23 cellular contexts compared by ENCODE assay signal in genomic region chr2:17821080-17821479, GRCh38. TPM values are rescaled to one million over a fixed set of nuclear protein-coding genes. Genes with fewer than 3 reads are reported as not detected.
DNase-seq lines count a peak whose midpoint lies in the region; ATAC-seq, FAIRE-seq and TF ChIP-seq lines count a peak whose summit lies in the region.
"Had no signal": no experiment of that assay in that cellular context is flagged by ENCODE, and none has a peak within 500 bp of the region (broad histone marks: within the 10 kb centered on the region; RNA-seq: fewer than 3 reads in every experiment).

No MANE protein-coding gene starts in this region.

- DNase-seq in Right ventricle myocardium inferior (ENCODE audit: missing footprints) (no peak), cardiac septum (ENCODE audit: low spot score) (no peak), GM12878 (ENCODE audit: low read depth, low spot score) (no peak), nephron progenitor cell (no peak), type B pancreatic cell (ENCODE audit: extremely low spot score, unreplicated experiment) (no peak), NCI-H2081 treated with DMSO at 0.1 percent for 48 hours (lab: John Stamatoyannopoulos, UW) (no peak)
- DNase-seq: activated CD4-positive, alpha-beta T cell treated with anti-CD3 and anti-CD28 coated beads, Interleukin-2, amount 50 U/mL, for 4 hours; activated CD8-positive, alpha-beta memory T cell treated with anti-CD3 and anti-CD28 coated beads, Interleukin-2, amount 50 U/mL, for 4 hours; cerebellar nuclear complex; COR-L47; DMS79 treated with DMSO at 0.1 percent for 48 hours; Kasumi-1; mesendoderm; NCI-H187 treated with DMSO at 0.1 percent for 48 hours; NCI-H2227 treated with DMSO at 0.1 percent for 48 hours; occipital lobe; stimulated activated CD4-positive, alpha-beta T cell treated with anti-CD3 and anti-CD28 coated beads, Interleukin-2, amount 100 ng/mL, for 48 hours; stimulated activated naive CD8-positive, alpha-beta T cell treated with anti-CD3 and anti-CD28 coated beads, Interleukin-15, Interleukin-2, amounts not matched to agents 100 U/mL and 50 U/mL, for 24 hours had no signal

- peaks cover 87% of the 10 kb centered on the region for H3K4me1 Mint-ChIP-seq in nephron progenitor cell
- peaks cover 31% of the 10 kb centered on the region for H3K4me1 Mint-ChIP-seq in type B pancreatic cell (ENCODE audit: unreplicated experiment)

- H3K9me3 ChIP-seq in GM12878 (replicated peaks; ENCODE audit: control insufficient read depth, insufficient read depth, low read length): no peaks in the 10 kb centered on the region; the same call in 2 of the 3 replicates

- in situ Hi-C loops in GM12878 (cut with MboI): no loop called here

- CTCF ChIA-PET in GM12878 (lab: Yijun Ruan, JAX): interaction anchor here (0.7 to 6.6 kb wide), 15 partner anchors 8 to 163 kb away, joined by 3 to 77 read pairs (median 3); partner anchors contain the start of gene GEN1

- POLR2A ChIA-PET in GM12878 (lab: Charles Lee): interaction anchor here (1.4 to 6.1 kb wide), 5 partner anchors 8 to 70 kb away, joined by 3 to 80 read pairs (median 16); partner anchors contain the start of genes GEN1 and SMC6

- peak overlapping the region; percentile 98 for H3K27ac Mint-ChIP-seq in nephron progenitor cell
- H3K27ac Mint-ChIP-seq in type B pancreatic cell: no peak overlapping the region
- H3K27ac Mint-ChIP-seq: activated naive CD8-positive, alpha-beta T cell had no signal

- H3K4me1 ChIP-seq in GM12878 (ENCODE audit: control insufficient read depth, insufficient read depth, low read length): peaks cover 29% of the 10 kb centered on the region

- no peaks in the 10 kb centered on the region for H3K36me3 ChIP-seq in GM12878 (ENCODE audit: control insufficient read depth in 2 of 2, insufficient read depth in 2 of 2, low read length in 1 of 2)

- 98% methylated on average over 3 of the region's 3 CpGs for WGBS in GM12878 (ENCODE audit: insufficient coverage, insufficient replicate concordance, low lambda C conversion rate, missing lambda C conversion rate)

- SMC1A ChIA-PET in GM12878 (lab: Charles Lee; ENCODE audit: uncharacterized antibody, unreplicated experiment): interaction anchor here (0.7 to 15.2 kb wide), 22 partner anchors 7 to 175 kb away, joined by 3 to 288 read pairs (median 6); partner anchors contain the start of genes GEN1, MSGN1 and SMC6

- H3K4me2 ChIP-seq in GM12878 (ENCODE audit: control insufficient read depth, insufficient read depth): no peak overlapping the region

- TF ChIP-seq CTCF in GM12878 (IDR thresholded peaks at IDR 0.05 in 2 of 3, conservative IDR thresholded peaks at IDR 0.05 in 1 of 3; ENCODE audit: control insufficient read depth in 2 of 3, extremely low read depth in 1 of 3, insufficient read depth in 1 of 3, low read depth in 3 of 3, low read length in 3 of 3) (no peak), nephron progenitor cell (IDR thresholded peaks at IDR 0.05) (no peak), type B pancreatic cell (conservative IDR thresholded peaks at IDR 0.05) (no peak)

- no peaks in the 10 kb centered on the region for H3K79me2 ChIP-seq in GM12878 (ENCODE audit: control insufficient read depth, insufficient read depth, low read length)

- H3K36me3 Mint-ChIP-seq in nephron progenitor cell (ENCODE audit: low read depth) (peaks cover 6% of the 10 kb centered on the region), type B pancreatic cell (no peaks in the 10 kb centered on the region)
- H3K36me3 Mint-ChIP-seq: activated naive CD8-positive, alpha-beta T cell had no signal

- H3K4me3 Mint-ChIP-seq in nephron progenitor cell: no peak overlapping the region
- H3K4me3 Mint-ChIP-seq in type B pancreatic cell: no peak overlapping the region
- H3K4me3 Mint-ChIP-seq: activated naive CD8-positive, alpha-beta T cell had no signal

- no peak for TF ChIP-seq POLR2A in GM12878 (IDR thresholded peaks at IDR 0.05; ENCODE audit: low read depth, low read length)

- H4K20me1 ChIP-seq in GM12878 (ENCODE audit: control insufficient read depth, insufficient read depth): no peaks in the 10 kb centered on the region

- no peak for FAIRE-seq in GM12878 (lab: Jason Lieb, UNC)
- FAIRE-seq: A204.1, H54 had no signal

- intact Hi-C loops in Right ventricle myocardium inferior (cut with DNase I) (loop anchor here (5.0 kb wide), 1 partner anchor 54 kb away; no protein-coding TSS in a partner anchor), cardiac septum (cut with DNase I) (loop anchor here (5.0 kb wide), 1 partner anchor 69 kb away; the partner anchor contains the start of genes GEN1 and SMC6), GM12878 (cut with micrococcal nuclease; ENCODE audit: unreplicated experiment) (loop anchor here (2.0 to 5.0 kb wide), 2 partner anchors 68 to 164 kb away; partner anchors contain the start of gene SMC6)

- H3K9ac ChIP-seq in GM12878 (ENCODE audit: control insufficient read depth, insufficient read depth, low read length): no peak overlapping the region

- no peaks in the 10 kb centered on the region for H3K9me3 Mint-ChIP-seq in nephron progenitor cell
- no peaks in the 10 kb centered on the region for H3K9me3 Mint-ChIP-seq in type B pancreatic cell

- H3K4me3 ChIP-seq in GM12878: no peak overlapping the region

- peak overlapping the region; percentile 52 for H2AFZ ChIP-seq in GM12878 (ENCODE audit: control insufficient read depth, low read depth, low read length)

- RAD21 ChIA-PET in GM12878 (lab: Charles Lee; ENCODE audit: unreplicated experiment): interaction anchor here (0.9 to 5.0 kb wide), 9 partner anchors 9 to 101 kb away, joined by 3 to 96 read pairs (median 8); partner anchors contain the start of genes GEN1 and SMC6

- TF ChIP-seq RAD21 in GM12878 (IDR thresholded peaks at IDR 0.05; ENCODE audit: insufficient read depth, low read depth, low read length): no peak

- peak overlapping the region; percentile 55; the same call in 1 of the 2 replicates for H3K27ac ChIP-seq in GM12878 (ENCODE audit: control insufficient read depth, insufficient read depth)

- TF ChIP-seq EP300 in GM12878 (IDR thresholded peaks at IDR 0.05; ENCODE audit: borderline replicate concordance in 1 of 2, control insufficient read depth in 1 of 2, low read depth in 2 of 2, low read length in 2 of 2): no peak

- no TSS peak for BruUV-seq in GM12878 (replicated peaks; lab: Mats Ljungman, UMichigan)

- no peaks in the 10 kb centered on the region for H3K27me3 ChIP-seq in GM12878 (replicated peaks in 1 of 2; ENCODE audit: control insufficient read depth in 2 of 2, insufficient read depth in 2 of 2, low read length in 1 of 2)

- no peaks in the 10 kb centered on the region for H3K27me3 Mint-ChIP-seq in nephron progenitor cell (ENCODE audit: low read depth, poor library complexity)
- H3K27me3 Mint-ChIP-seq in type B pancreatic cell: peaks cover 4% of the 10 kb centered on the region

- ATAC-seq in Right ventricle myocardium inferior: peak; percentile 89
- ATAC-seq in GM12878: no peak
- ATAC-seq in HG02973 (IDR thresholded peaks at IDR 0.05; ENCODE audit: unreplicated experiment): no peak
- ATAC-seq in GM21825 (IDR thresholded peaks at IDR 0.05; ENCODE audit: unreplicated experiment): no peak
- ATAC-seq: stimulated activated naive CD8-positive, alpha-beta T cell treated with anti-CD3 and anti-CD28 coated beads, Interleukin-15, Interleukin-2, amounts not matched to agents 100 U/mL and 50 U/mL, for 24 hours had no signal

TF ChIP-seq in GM12878, 131 proteins besides CTCF, POLR2A, EP300 and RAD21 (continues in another document):
- TF ChIP-seq SIN3A (IDR thresholded peaks at IDR 0.05; ENCODE audit: low read depth, low read length) (no peak), EED (IDR thresholded peaks at IDR 0.05; ENCODE audit: low read depth) (0 out of 2 replicates have a peak, but pooled peaks have one; percentile 10), CHD4 (IDR thresholded peaks at IDR 0.05) (no peak), ATF7 (IDR thresholded peaks at IDR 0.05; ENCODE audit: low read depth) (no peak)

RNA-seq across cellular contexts. Expression of gene MSGN1, which starts 4.8 kb away (rescaled TPM):
- total RNA-seq in Right ventricle myocardium inferior (not detected), cardiac septum (not detected), GM12878 (2014; rRNA removed) (not detected in 2 replicates), GM12878 (2014; rRNA removed; fragmentation: Illumina TruSeq; extraction: Trizol) (0.27 and 0.32 TPM in 2 replicates), GM12878 (2021) (not detected in 2 replicates), type B pancreatic cell (ENCODE audit: low replicate concordance) (not detected in 2 replicates)
- total RNA-seq in GM12878 (2013; cell fraction: nucleolus; rRNA removed): not detected in 2 replicates
- polyA plus RNA-seq in GM12878 (2011; ENCODE audit: low read depth): not detected
- polyA plus RNA-seq in GM12878 (2011; rRNA removed) (not detected in 2 replicates), GM12878 (2014; fragmentation: Illumina TruSeq; extraction: Trizol) (not detected in 2 replicates), GM12878 (2014; fragmentation: Nextera tagmentation; extraction: Ambion mirVana) (not detected), GM12878 (2014; rRNA removed) (not detected in 2 replicates), GM12878 (2016; fragmentation: Nextera tagmentation; extraction: Ambion mirVana) (not detected)
- 0.30 TPM in 1 of 2 replicates, not detected in the other for polyA plus RNA-seq in GM12878 (2011; cell fraction: cytosol; rRNA removed)
- 0.31 and 0.48 TPM in 2 replicates for polyA plus RNA-seq in GM12878 (2011; cell fraction: nucleus; rRNA removed)
- not detected in 2 replicates for polyA plus RNA-seq in GM12878 (2012)
- polyA minus RNA-seq in GM12878 (2011; rRNA and poly(A)+ RNA removed): 0.46 TPM in 1 of 2 replicates, not detected in the other
- polyA minus RNA-seq in GM12878 (2011; cell fraction: cytosol; rRNA and poly(A)+ RNA removed): not detected in 2 replicates
- polyA minus RNA-seq in GM12878 (2011; cell fraction: nucleus; rRNA and poly(A)+ RNA removed): 1.1 TPM in 1 of 2 replicates, not detected in the other
- total RNA-seq: occipital lobe had no signal

RNA-seq across cellular contexts. Expression of gene KCNS3, which starts 57.4 kb away (rescaled TPM):
- total RNA-seq in Right ventricle myocardium inferior: 4.5 TPM
- 3.7 TPM for total RNA-seq in cardiac septum
- total RNA-seq in GM12878 (2013; cell fraction: nucleolus; rRNA removed): not detected in 2 replicates
- not detected in 2 replicates for total RNA-seq in GM12878 (2014; rRNA removed)
- not detected in 2 replicates for total RNA-seq in GM12878 (2014; rRNA removed; fragmentation: Illumina TruSeq; extraction: Trizol)
- total RNA-seq in GM12878 (2021): not detected in 2 replicates
- not detected for polyA plus RNA-seq in GM12878 (2011; ENCODE audit: low read depth)
- not detected in 2 replicates for polyA plus RNA-seq in GM12878 (2011; rRNA removed)
- 0.01 TPM in 1 of 2 replicates, not detected in the other for polyA plus RNA-seq in GM12878 (2011; cell fraction: cytosol; rRNA removed)
- not detected in 2 replicates for polyA plus RNA-seq in GM12878 (2011; cell fraction: nucleus; rRNA removed)
- polyA plus RNA-seq in GM12878 (2012): not detected in 2 replicates
- polyA plus RNA-seq in GM12878 (2014; fragmentation: Illumina TruSeq; extraction: Trizol): not detected in 2 replicates
- polyA plus RNA-seq in GM12878 (2014; fragmentation: Nextera tagmentation; extraction: Ambion mirVana): not detected
- not detected in 2 replicates for polyA plus RNA-seq in GM12878 (2014; rRNA removed)
- polyA plus RNA-seq in GM12878 (2016; fragmentation: Nextera tagmentation; extraction: Ambion mirVana): not detected
- not detected in 2 replicates for polyA minus RNA-seq in GM12878 (2011; rRNA and poly(A)+ RNA removed)
- polyA minus RNA-seq in GM12878 (2011; cell fraction: cytosol; rRNA and poly(A)+ RNA removed): not detected in 2 replicates
- not detected in 2 replicates for polyA minus RNA-seq in GM12878 (2011; cell fraction: nucleus; rRNA and poly(A)+ RNA removed)
- total RNA-seq in type B pancreatic cell (ENCODE audit: low replicate concordance): 5.3 and 10.3 TPM in 2 replicates
